In genomic region chr2:232592687-232593407, GRCh38 we compare ENCODE assay signal across 9 cellular contexts. TPM values are rescaled to one million over a fixed set of nuclear protein-coding genes. Genes with fewer than 3 reads are reported as not detected.
DNase-seq lines count a peak whose midpoint lies in the region; ATAC-seq and TF ChIP-seq lines count a peak whose summit lies in the region.
"Had no signal": no experiment of that assay in that cellular context is flagged by ENCODE, and none has a peak within 500 bp of the region (broad histone marks: within the 10 kb centered on the region; RNA-seq: fewer than 3 reads in every experiment).

No MANE protein-coding gene starts in this region.

- intact Hi-C loops in left ventricle myocardium inferior (cut with micrococcal nuclease), result no loop called here

- H3K4me3 ChIP-seq in left ventricle myocardium inferior, result no peak overlapping the region

- H3K27me3 ChIP-seq in left ventricle myocardium inferior (ENCODE audit: low read depth), result no peaks in the 10 kb centered on the region

- DNase-seq in HT-29 (ENCODE audit: low spot score), result peak; percentile 82
- DNase-seq in amniotic stem cell (lab: John Stamatoyannopoulos, UW), result peak; percentile 1
- DNase-seq in left ventricle myocardium inferior, result no peak
- peak; percentile 84 for DNase-seq in stromal cell of bone marrow (ENCODE audit: low read depth)
- no peak for DNase-seq in NCI-H1092 (lab: John Stamatoyannopoulos, UW)
- DNase-seq: effector CD8-positive, alpha-beta T cell had no signal

- no peak for ATAC-seq in GM19463 (IDR thresholded peaks at IDR 0.05; ENCODE audit: unreplicated experiment)
- no peak for ATAC-seq in GM18909 (IDR thresholded peaks at IDR 0.05; ENCODE audit: poor library complexity, unreplicated experiment)

- no peak for TF ChIP-seq CTCF in left ventricle myocardium inferior (IDR thresholded peaks at IDR 0.05; ENCODE audit: borderline replicate concordance)

- peaks cover 8% of the 10 kb centered on the region for H3K9me3 ChIP-seq in left ventricle myocardium inferior (replicated peaks)

- peak overlapping the region; percentile 63 for H3K27ac ChIP-seq in left ventricle myocardium inferior (replicated peaks)

- H3K4me1 ChIP-seq in left ventricle myocardium inferior, result peaks cover 24% of the 10 kb centered on the region

- H3K36me3 ChIP-seq in left ventricle myocardium inferior, result no peaks in the 10 kb centered on the region

RNA-seq across cellular contexts. Expression of gene EFHD1, which starts 40.6 kb away (rescaled TPM):
- not detected in 2 replicates for total RNA-seq in HT-29 (2014; rRNA removed; shearing (Covaris generic))
- total RNA-seq in left ventricle myocardium inferior, result 29.7 TPM

RNA-seq across cellular contexts. Expression of gene EIF4E2, which starts 42.4 kb away (rescaled TPM):
- total RNA-seq in HT-29 (2014; rRNA removed; shearing (Covaris generic)), result 77.5 and 87.8 TPM in 2 replicates
- total RNA-seq in left ventricle myocardium inferior, result 44.2 TPM

RNA-seq across cellular contexts. Expression of gene TIGD1, which starts 42.5 kb away (rescaled TPM):
- 6.0 and 7.0 TPM in 2 replicates for total RNA-seq in HT-29 (2014; rRNA removed; shearing (Covaris generic))
- 2.4 TPM for total RNA-seq in left ventricle myocardium inferior

RNA-seq across cellular contexts. Expression of gene CHRNG, which starts 53.4 kb away (rescaled TPM):
- not detected in 2 replicates for total RNA-seq in HT-29 (2014; rRNA removed; shearing (Covaris generic))
- total RNA-seq in left ventricle myocardium inferior, result not detected
- total RNA-seq: T-helper 1 cell treated with Interleukin-12 subunit alpha and Interleukin-12 subunit beta and Interleukin-4 antibody, amounts not matched to agents 30 ng/mL and 1 ng/mL, for 36 hours had no signal

Comparison
In these comparisons a context has a peak if more than half of its experiments do, and no peak if none do; other contexts are left out.
1. DNase-seq: peak in HT-29 (single experiment), amniotic stem cell (single experiment) and stromal cell of bone marrow (single experiment); none in left ventricle myocardium inferior (single experiment) and NCI-H1092 (single experiment).
2. RNA of gene EFHD1, which starts 40.6 kb away (total RNA-seq): 29.7 TPM in left ventricle myocardium inferior (single experiment); not detected in HT-29; every median in the first group is over 10 times any median in the second.